1 cellular context compared by ENCODE assay signal in the genomic region with DNA sequence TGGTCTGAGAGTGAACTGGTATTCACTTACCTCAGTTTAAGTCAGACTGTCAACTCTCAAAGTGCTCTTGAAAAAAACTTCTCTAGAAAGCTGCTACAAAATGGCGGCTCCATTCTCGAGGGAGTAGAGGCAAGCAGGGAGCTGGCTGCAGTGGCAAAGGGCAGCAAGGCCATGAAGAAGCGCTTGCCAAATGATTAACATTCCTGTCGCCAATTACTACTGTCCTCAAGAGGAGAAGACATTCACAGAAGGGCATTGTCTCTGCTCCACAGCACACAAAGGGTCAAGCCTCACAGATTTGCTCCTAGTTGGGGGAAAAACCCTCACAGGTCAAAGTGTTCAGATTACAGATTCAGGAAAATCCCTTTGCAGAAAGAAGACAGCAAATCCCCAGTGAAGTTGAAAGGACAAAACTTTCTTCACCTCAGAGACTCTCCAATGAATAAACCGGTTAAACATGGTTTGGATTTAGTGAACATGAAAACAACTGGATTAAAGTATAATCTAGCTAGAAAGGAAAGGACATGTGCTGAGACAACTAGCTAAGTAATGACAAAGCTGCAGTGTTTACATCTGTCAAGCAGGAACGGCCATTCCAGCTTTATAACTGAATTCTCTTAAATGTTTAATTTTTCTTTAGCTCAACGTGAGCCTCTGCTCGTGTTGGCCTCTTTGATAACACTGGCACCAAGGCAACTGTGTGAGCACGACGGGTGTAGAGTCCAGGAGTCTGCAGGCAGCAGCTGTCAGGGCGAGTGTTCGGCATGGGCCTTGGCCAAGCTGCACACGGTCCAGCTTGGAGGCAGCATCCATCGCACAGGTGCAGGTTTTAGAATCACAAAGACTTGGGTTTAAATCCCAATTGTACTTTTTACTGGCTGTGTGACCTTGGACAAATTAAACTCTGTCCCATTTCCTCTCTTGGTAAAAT.
TF ChIP-seq lines count a peak whose summit lies in the region.

No MANE protein-coding gene starts in this region.

TF ChIP-seq in GM12878, 131 proteins besides CTCF, POLR2A, EP300 and RAD21:
- TF ChIP-seq, protein P1, sequence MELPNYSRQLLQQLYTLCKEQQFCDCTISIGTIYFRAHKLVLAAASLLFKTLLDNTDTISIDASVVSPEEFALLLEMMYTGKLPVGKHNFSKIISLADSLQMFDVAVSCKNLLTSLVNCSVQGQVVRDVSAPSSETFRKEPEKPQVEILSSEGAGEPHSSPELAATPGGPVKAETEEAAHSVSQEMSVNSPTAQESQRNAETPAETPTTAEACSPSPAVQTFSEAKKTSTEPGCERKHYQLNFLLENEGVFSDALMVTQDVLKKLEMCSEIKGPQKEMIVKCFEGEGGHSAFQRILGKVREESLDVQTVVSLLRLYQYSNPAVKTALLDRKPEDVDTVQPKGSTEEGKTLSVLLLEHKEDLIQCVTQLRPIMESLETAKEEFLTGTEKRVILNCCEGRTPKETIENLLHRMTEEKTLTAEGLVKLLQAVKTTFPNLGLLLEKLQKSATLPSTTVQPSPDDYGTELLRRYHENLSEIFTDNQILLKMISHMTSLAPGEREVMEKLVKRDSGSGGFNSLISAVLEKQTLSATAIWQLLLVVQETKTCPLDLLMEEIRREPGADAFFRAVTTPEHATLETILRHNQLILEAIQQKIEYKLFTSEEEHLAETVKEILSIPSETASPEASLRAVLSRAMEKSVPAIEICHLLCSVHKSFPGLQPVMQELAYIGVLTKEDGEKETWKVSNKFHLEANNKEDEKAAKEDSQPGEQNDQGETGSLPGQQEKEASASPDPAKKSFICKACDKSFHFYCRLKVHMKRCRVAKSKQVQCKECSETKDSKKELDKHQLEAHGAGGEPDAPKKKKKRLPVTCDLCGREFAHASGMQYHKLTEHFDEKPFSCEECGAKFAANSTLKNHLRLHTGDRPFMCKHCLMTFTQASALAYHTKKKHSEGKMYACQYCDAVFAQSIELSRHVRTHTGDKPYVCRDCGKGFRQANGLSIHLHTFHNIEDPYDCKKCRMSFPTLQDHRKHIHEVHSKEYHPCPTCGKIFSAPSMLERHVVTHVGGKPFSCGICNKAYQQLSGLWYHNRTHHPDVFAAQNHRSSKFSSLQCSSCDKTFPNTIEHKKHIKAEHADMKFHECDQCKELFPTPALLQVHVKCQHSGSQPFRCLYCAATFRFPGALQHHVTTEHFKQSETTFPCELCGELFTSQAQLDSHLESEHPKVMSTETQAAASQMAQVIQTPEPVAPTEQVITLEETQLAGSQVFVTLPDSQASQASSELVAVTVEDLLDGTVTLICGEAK (IDR thresholded peaks at IDR 0.05; ENCODE audit: borderline replicate concordance): no peak
- TF ChIP-seq MEF2B (IDR thresholded peaks at IDR 0.05; ENCODE audit: partially characterized antibody, poor library complexity, severe bottlenecking): peak; percentile 47
- peak; percentile 40 for TF ChIP-seq RELA (IDR thresholded peaks at IDR 0.05; ENCODE audit: borderline replicate concordance, partially characterized antibody)
- peak; percentile 87 for TF ChIP-seq YY1 (IDR thresholded peaks at IDR 0.05; ENCODE audit: low read depth, low read length)
- TF ChIP-seq MTA3 (IDR thresholded peaks at IDR 0.05; ENCODE audit: borderline replicate concordance, low read length): no peak
- TF ChIP-seq, protein P2, sequence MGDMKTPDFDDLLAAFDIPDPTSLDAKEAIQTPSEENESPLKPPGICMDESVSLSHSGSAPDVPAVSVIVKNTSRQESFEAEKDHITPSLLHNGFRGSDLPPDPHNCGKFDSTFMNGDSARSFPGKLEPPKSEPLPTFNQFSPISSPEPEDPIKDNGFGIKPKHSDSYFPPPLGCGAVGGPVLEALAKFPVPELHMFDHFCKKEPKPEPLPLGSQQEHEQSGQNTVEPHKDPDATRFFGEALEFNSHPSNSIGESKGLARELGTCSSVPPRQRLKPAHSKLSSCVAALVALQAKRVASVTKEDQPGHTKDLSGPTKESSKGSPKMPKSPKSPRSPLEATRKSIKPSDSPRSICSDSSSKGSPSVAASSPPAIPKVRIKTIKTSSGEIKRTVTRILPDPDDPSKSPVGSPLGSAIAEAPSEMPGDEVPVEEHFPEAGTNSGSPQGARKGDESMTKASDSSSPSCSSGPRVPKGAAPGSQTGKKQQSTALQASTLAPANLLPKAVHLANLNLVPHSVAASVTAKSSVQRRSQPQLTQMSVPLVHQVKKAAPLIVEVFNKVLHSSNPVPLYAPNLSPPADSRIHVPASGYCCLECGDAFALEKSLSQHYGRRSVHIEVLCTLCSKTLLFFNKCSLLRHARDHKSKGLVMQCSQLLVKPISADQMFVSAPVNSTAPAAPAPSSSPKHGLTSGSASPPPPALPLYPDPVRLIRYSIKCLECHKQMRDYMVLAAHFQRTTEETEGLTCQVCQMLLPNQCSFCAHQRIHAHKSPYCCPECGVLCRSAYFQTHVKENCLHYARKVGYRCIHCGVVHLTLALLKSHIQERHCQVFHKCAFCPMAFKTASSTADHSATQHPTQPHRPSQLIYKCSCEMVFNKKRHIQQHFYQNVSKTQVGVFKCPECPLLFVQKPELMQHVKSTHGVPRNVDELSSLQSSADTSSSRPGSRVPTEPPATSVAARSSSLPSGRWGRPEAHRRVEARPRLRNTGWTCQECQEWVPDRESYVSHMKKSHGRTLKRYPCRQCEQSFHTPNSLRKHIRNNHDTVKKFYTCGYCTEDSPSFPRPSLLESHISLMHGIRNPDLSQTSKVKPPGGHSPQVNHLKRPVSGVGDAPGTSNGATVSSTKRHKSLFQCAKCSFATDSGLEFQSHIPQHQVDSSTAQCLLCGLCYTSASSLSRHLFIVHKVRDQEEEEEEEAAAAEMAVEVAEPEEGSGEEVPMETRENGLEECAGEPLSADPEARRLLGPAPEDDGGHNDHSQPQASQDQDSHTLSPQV (IDR thresholded peaks at IDR 0.05): no peak
- TF ChIP-seq, protein P3, sequence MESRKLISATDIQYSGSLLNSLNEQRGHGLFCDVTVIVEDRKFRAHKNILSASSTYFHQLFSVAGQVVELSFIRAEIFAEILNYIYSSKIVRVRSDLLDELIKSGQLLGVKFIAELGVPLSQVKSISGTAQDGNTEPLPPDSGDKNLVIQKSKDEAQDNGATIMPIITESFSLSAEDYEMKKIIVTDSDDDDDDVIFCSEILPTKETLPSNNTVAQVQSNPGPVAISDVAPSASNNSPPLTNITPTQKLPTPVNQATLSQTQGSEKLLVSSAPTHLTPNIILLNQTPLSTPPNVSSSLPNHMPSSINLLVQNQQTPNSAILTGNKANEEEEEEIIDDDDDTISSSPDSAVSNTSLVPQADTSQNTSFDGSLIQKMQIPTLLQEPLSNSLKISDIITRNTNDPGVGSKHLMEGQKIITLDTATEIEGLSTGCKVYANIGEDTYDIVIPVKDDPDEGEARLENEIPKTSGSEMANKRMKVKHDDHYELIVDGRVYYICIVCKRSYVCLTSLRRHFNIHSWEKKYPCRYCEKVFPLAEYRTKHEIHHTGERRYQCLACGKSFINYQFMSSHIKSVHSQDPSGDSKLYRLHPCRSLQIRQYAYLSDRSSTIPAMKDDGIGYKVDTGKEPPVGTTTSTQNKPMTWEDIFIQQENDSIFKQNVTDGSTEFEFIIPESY (IDR thresholded peaks at IDR 0.05): no peak
- TF ChIP-seq NR2F1 (conservative IDR thresholded peaks at IDR 0.05): peak; percentile 88
- no peak for TF ChIP-seq RFX5 (IDR thresholded peaks at IDR 0.05; ENCODE audit: low read depth, low read length)
- peak; percentile 64; the same call in 1 of the 2 replicates for TF ChIP-seq NR2C1 (IDR thresholded peaks at IDR 0.05)
- TF ChIP-seq ZSCAN29 (IDR thresholded peaks at IDR 0.05): peak; percentile 13; the same call in 1 of the 2 replicates
- peak; percentile 36; the same call in 1 of the 2 replicates for TF ChIP-seq IKZF1 (conservative IDR thresholded peaks at IDR 0.05)
- TF ChIP-seq, protein P4, sequence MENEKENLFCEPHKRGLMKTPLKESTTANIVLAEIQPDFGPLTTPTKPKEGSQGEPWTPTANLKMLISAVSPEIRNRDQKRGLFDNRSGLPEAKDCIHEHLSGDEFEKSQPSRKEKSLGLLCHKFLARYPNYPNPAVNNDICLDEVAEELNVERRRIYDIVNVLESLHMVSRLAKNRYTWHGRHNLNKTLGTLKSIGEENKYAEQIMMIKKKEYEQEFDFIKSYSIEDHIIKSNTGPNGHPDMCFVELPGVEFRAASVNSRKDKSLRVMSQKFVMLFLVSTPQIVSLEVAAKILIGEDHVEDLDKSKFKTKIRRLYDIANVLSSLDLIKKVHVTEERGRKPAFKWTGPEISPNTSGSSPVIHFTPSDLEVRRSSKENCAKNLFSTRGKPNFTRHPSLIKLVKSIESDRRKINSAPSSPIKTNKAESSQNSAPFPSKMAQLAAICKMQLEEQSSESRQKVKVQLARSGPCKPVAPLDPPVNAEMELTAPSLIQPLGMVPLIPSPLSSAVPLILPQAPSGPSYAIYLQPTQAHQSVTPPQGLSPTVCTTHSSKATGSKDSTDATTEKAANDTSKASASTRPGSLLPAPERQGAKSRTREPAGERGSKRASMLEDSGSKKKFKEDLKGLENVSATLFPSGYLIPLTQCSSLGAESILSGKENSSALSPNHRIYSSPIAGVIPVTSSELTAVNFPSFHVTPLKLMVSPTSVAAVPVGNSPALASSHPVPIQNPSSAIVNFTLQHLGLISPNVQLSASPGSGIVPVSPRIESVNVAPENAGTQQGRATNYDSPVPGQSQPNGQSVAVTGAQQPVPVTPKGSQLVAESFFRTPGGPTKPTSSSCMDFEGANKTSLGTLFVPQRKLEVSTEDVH (IDR thresholded peaks at IDR 0.05; ENCODE audit: low read depth, partially characterized antibody): no peak
- TF ChIP-seq, protein P5, sequence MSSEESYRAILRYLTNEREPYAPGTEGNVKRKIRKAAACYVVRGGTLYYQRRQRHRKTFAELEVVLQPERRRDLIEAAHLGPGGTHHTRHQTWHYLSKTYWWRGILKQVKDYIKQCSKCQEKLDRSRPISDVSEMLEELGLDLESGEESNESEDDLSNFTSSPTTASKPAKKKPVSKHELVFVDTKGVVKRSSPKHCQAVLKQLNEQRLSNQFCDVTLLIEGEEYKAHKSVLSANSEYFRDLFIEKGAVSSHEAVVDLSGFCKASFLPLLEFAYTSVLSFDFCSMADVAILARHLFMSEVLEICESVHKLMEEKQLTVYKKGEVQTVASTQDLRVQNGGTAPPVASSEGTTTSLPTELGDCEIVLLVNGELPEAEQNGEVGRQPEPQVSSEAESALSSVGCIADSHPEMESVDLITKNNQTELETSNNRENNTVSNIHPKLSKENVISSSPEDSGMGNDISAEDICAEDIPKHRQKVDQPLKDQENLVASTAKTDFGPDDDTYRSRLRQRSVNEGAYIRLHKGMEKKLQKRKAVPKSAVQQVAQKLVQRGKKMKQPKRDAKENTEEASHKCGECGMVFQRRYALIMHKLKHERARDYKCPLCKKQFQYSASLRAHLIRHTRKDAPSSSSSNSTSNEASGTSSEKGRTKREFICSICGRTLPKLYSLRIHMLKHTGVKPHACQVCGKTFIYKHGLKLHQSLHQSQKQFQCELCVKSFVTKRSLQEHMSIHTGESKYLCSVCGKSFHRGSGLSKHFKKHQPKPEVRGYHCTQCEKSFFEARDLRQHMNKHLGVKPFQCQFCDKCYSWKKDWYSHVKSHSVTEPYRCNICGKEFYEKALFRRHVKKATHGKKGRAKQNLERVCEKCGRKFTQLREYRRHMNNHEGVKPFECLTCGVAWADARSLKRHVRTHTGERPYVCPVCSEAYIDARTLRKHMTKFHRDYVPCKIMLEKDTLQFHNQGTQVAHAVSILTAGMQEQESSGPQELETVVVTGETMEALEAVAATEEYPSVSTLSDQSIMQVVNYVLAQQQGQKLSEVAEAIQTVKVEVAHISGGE (CRISPR knock-in tag; IDR thresholded peaks at IDR 0.05): no peak
- TF ChIP-seq, protein P6, sequence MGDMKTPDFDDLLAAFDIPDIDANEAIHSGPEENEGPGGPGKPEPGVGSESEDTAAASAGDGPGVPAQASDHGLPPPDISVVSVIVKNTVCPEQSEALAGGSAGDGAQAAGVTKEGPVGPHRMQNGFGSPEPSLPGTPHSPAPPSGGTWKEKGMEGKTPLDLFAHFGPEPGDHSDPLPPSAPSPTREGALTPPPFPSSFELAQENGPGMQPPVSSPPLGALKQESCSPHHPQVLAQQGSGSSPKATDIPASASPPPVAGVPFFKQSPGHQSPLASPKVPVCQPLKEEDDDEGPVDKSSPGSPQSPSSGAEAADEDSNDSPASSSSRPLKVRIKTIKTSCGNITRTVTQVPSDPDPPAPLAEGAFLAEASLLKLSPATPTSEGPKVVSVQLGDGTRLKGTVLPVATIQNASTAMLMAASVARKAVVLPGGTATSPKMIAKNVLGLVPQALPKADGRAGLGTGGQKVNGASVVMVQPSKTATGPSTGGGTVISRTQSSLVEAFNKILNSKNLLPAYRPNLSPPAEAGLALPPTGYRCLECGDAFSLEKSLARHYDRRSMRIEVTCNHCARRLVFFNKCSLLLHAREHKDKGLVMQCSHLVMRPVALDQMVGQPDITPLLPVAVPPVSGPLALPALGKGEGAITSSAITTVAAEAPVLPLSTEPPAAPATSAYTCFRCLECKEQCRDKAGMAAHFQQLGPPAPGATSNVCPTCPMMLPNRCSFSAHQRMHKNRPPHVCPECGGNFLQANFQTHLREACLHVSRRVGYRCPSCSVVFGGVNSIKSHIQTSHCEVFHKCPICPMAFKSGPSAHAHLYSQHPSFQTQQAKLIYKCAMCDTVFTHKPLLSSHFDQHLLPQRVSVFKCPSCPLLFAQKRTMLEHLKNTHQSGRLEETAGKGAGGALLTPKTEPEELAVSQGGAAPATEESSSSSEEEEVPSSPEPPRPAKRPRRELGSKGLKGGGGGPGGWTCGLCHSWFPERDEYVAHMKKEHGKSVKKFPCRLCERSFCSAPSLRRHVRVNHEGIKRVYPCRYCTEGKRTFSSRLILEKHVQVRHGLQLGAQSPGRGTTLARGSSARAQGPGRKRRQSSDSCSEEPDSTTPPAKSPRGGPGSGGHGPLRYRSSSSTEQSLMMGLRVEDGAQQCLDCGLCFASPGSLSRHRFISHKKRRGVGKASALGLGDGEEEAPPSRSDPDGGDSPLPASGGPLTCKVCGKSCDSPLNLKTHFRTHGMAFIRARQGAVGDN (IDR thresholded peaks at IDR 0.05): 0 out of 2 replicates have a peak, but pooled peaks have one; percentile 35
- peak; percentile 48 for TF ChIP-seq MTA2 (IDR thresholded peaks at IDR 0.05; ENCODE audit: low read depth)
- peak; percentile 29 to 47; a peak in 2 of 4 replicates for TF ChIP-seq IKZF2 (IDR thresholded peaks at IDR 0.05)
- no peak for TF ChIP-seq MYC (IDR thresholded peaks at IDR 0.05; ENCODE audit: insufficient read depth, insufficient read length, insufficient replicate concordance, low read length, severe bottlenecking)
- TF ChIP-seq, protein P7, sequence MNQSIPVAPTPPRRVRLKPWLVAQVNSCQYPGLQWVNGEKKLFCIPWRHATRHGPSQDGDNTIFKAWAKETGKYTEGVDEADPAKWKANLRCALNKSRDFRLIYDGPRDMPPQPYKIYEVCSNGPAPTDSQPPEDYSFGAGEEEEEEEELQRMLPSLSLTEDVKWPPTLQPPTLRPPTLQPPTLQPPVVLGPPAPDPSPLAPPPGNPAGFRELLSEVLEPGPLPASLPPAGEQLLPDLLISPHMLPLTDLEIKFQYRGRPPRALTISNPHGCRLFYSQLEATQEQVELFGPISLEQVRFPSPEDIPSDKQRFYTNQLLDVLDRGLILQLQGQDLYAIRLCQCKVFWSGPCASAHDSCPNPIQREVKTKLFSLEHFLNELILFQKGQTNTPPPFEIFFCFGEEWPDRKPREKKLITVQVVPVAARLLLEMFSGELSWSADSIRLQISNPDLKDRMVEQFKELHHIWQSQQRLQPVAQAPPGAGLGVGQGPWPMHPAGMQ (IDR thresholded peaks at IDR 0.05; ENCODE audit: borderline replicate concordance): no peak
- TF ChIP-seq, protein P8, sequence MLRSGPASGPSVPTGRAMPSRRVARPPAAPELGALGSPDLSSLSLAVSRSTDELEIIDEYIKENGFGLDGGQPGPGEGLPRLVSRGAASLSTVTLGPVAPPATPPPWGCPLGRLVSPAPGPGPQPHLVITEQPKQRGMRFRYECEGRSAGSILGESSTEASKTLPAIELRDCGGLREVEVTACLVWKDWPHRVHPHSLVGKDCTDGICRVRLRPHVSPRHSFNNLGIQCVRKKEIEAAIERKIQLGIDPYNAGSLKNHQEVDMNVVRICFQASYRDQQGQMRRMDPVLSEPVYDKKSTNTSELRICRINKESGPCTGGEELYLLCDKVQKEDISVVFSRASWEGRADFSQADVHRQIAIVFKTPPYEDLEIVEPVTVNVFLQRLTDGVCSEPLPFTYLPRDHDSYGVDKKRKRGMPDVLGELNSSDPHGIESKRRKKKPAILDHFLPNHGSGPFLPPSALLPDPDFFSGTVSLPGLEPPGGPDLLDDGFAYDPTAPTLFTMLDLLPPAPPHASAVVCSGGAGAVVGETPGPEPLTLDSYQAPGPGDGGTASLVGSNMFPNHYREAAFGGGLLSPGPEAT (IDR thresholded peaks at IDR 0.05; ENCODE audit: low read depth): peak; percentile 80
